ENCODE assay signal across 19 cellular contexts in the genomic region with DNA sequence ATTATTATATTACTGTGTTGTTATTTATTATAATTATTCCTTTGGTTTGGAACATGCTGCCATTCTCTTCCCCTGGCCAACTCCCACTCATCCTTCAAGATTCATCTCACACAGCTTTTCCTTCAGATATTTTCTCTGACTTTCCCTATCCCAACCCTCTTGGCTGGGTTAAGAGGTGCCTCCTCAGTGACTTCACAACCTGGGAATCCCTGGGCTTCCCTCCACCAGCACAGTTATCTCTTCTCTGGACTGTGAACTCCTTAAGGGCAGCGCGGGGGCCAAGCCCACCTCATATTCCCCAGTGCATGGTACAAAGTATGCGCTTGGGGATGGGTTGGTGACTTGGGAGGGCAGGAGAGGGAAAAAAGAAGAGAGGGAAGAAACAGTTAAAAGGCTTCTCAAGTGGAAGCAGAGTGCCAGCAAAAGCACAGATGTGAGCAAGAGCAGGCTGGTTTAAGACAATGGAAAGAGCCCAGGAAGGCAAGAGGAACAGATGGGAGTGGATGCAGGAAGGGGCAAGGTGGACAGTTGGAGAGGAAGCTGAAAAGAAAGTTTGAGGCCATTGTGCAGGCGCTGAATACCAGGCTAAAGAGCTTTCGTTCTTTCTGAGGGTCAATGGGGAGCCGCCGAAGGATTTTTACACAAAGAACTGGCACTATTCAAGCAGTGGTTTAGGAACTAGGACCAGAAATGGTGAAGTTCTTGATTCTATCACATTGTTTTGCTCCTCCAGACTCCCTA.
"Had no signal": no experiment of that assay in that cellular context is flagged by ENCODE, and none has a peak within 500 bp of the region (broad histone marks: within the 10 kb centered on the region; RNA-seq: fewer than 3 reads in every experiment).

No MANE protein-coding gene starts in this region.

- DNase-seq: activated CD4-positive, alpha-beta T cell treated with anti-CD3 and anti-CD28 coated beads, Interleukin-2, amount 50 U/mL, for 48 hours; activated naive CD4-positive, alpha-beta T cell; activated naive CD8-positive, alpha-beta T cell treated with anti-CD3 and anti-CD28 coated beads for 36 hours; amygdala; erythroblast; foreskin melanocyte; kidney; left lung; stimulated activated CD4-positive, alpha-beta T cell treated with anti-CD3 and anti-CD28 coated beads, Interleukin-12 subunit alpha, Interleukin-12 subunit beta, amount 100 ng/mL, for 4 hours; stimulated activated CD4-positive, alpha-beta T cell treated with anti-CD3 and anti-CD28 coated beads, Interleukin-1b, Interleukin-23, amount 100 ng/mL, for 48 hours; stimulated activated CD8-positive, alpha-beta memory T cell treated with anti-CD3 and anti-CD28 coated beads, Interleukin-4, amount 100 ng/mL, for 48 hours; stimulated activated naive CD8-positive, alpha-beta T cell treated with anti-CD3 and anti-CD28 coated beads, Interleukin-15, Interleukin-2, amounts not matched to agents 100 U/mL and 50 U/mL, for 24 hours; T-helper 2 cell; tibial artery had no signal

- H3K27ac Mint-ChIP-seq: activated naive CD8-positive, alpha-beta T cell treated with anti-CD3 and anti-CD28 coated beads for 36 hours; mesothelial cell of epicardium; nephron; progenitor cell of endocrine pancreas had no signal

- H3K27ac ChIP-seq: left lung, right atrium auricular region, tibial artery, VCaP had no signal

- H3K36me3 Mint-ChIP-seq: activated naive CD8-positive, alpha-beta T cell treated with anti-CD3 and anti-CD28 coated beads for 36 hours; mesothelial cell of epicardium had no signal

- H3K27me3 Mint-ChIP-seq: activated naive CD8-positive, alpha-beta T cell treated with anti-CD3 and anti-CD28 coated beads for 36 hours had no signal

- H3K4me1 ChIP-seq: left lung, right atrium auricular region, tibial artery had no signal

- H3K27me3 ChIP-seq: left lung, right atrium auricular region had no signal

- H3K4me3 Mint-ChIP-seq: activated naive CD8-positive, alpha-beta T cell treated with anti-CD3 and anti-CD28 coated beads for 36 hours; mesothelial cell of epicardium; nephron had no signal

- H3K4me3 ChIP-seq: left lung, right atrium auricular region, tibial artery had no signal

- H3K4me1 Mint-ChIP-seq: activated naive CD8-positive, alpha-beta T cell treated with anti-CD3 and anti-CD28 coated beads for 36 hours; mesothelial cell of epicardium; nephron had no signal

- ATAC-seq: stimulated activated naive CD8-positive, alpha-beta T cell treated with anti-CD3 and anti-CD28 coated beads, Interleukin-15, Interleukin-2, amounts not matched to agents 100 U/mL and 50 U/mL, for 24 hours had no signal

- H3K9me3 ChIP-seq: left lung, right atrium auricular region, tibial artery had no signal

- H3K9me3 Mint-ChIP-seq: activated naive CD8-positive, alpha-beta T cell treated with anti-CD3 and anti-CD28 coated beads for 36 hours; mesothelial cell of epicardium; nephron had no signal

- H3K36me3 ChIP-seq: left lung, right atrium auricular region, tibial artery had no signal
